21 cellular contexts compared by ENCODE assay signal in the genomic region with DNA sequence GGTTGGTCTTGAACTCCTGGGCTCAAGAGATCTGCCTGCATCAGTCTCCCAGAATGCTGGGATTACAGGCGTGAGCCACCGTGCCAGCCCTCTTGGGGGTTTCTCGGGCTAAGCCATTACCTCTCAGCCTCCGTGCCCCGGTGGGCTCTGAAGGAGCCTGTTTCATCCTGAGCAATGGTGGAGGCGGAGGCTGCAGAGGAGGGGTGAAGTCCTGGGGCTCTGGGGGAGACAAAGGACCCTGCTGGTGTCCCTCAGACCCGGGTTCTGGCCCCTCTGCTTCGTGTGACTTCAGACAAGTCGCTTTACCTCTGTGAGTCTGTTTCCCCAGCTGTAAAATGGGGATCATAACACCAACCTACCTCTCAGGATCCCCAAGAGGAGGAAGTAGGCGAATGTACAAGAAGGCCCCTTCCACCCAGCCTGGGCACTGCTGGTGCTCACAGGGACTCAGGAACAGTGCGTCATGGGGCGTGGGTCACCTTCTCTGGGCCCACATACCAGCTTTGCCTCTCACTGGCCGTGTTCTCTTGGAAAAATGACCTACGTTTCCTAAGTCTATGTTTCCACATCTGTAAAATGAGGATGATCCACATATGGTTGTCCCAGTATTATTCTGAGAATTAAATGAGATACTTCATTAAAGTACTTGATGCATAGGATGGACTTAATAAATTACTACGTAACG. TPM values are rescaled to one million over a fixed set of nuclear protein-coding genes. Genes with fewer than 3 reads are reported as not detected.
A peak's percentile ranks its signal among the peaks of the same experiment; 100 is the strongest.
DNase-seq lines count a peak whose midpoint lies in the region; ATAC-seq and TF ChIP-seq lines count a peak whose summit lies in the region.
"Had no signal": no experiment of that assay in that cellular context is flagged by ENCODE, and none has a peak within 500 bp of the region (broad histone marks: within the 10 kb centered on the region; RNA-seq: fewer than 3 reads in every experiment).

No MANE protein-coding gene starts in this region.

- ATAC-seq in left ventricle myocardium superior (no peak), lower lobe of right lung (no peak)
- ATAC-seq in CD4-positive, alpha-beta T cell (ENCODE audit: poor library complexity): no peak
- ATAC-seq: activated T-cell treated with anti-CD3 and anti-CD28 coated beads, Interleukin-2, amount 50 U/mL, for 4 hours; esophagus mucosa; HepG2; stimulated activated effector memory CD8-positive, alpha-beta T cell treated with anti-CD3 and anti-CD28 coated beads, Interleukin-12 subunit alpha, Interleukin-12 subunit beta, amount 100 ng/mL, for 72 hours had no signal

- H3K9ac ChIP-seq in skeletal muscle tissue (ENCODE audit: low read depth in 1 of 3, low read length in 3 of 3): no peak overlapping the region

- H3K9me3 ChIP-seq in left ventricle myocardium inferior (replicated peaks) (no peaks in the 10 kb centered on the region), lower lobe of right lung (no peaks in the 10 kb centered on the region), skeletal muscle tissue (ENCODE audit: control insufficient read depth in 3 of 3, low read length in 3 of 3) (no peaks in the 10 kb centered on the region)
- no peaks in the 10 kb centered on the region for H3K9me3 ChIP-seq in CD4-positive, alpha-beta T cell (ENCODE audit: control insufficient read depth, low read length)
- H3K9me3 ChIP-seq: left lung, ovary had no signal

- no peaks in the 10 kb centered on the region for H3K9me3 Mint-ChIP-seq in CD4-positive, alpha-beta T cell
- H3K9me3 Mint-ChIP-seq: activated naive CD4-positive, alpha-beta T cell treated with anti-CD3 and anti-CD28 coated beads for 36 hours; activated T-cell treated with anti-CD3 and anti-CD28 coated beads, Interleukin-2, amount 50 U/mL, for 4 hours; stimulated activated effector memory CD8-positive, alpha-beta T cell treated with anti-CD3 and anti-CD28 coated beads, Interleukin-12 subunit alpha, Interleukin-12 subunit beta, amount 100 ng/mL, for 72 hours had no signal

- no peak overlapping the region for H3K4me3 Mint-ChIP-seq in CD4-positive, alpha-beta T cell
- H3K4me3 Mint-ChIP-seq: activated naive CD4-positive, alpha-beta T cell treated with anti-CD3 and anti-CD28 coated beads for 36 hours; activated T-cell treated with anti-CD3 and anti-CD28 coated beads, Interleukin-2, amount 50 U/mL, for 4 hours; stimulated activated effector memory CD8-positive, alpha-beta T cell treated with anti-CD3 and anti-CD28 coated beads, Interleukin-12 subunit alpha, Interleukin-12 subunit beta, amount 100 ng/mL, for 72 hours had no signal

- H3K4me1 ChIP-seq in left ventricle myocardium inferior (peaks cover 13% of the 10 kb centered on the region), lower lobe of right lung (no peaks in the 10 kb centered on the region), skeletal muscle tissue (ENCODE audit: control insufficient read depth in 3 of 3, insufficient read depth in 3 of 3, low read length in 3 of 3) (peaks cover 3 to 9% (median 7%) of the 10 kb centered on the region in 3 donors)
- H3K4me1 ChIP-seq: left lung had no signal

- TF ChIP-seq CTCF in left ventricle myocardium inferior (IDR thresholded peaks at IDR 0.05; ENCODE audit: borderline replicate concordance) (no peak), lower lobe of right lung (IDR thresholded peaks at IDR 0.05) (no peak)
- TF ChIP-seq CTCF in CD4-positive, alpha-beta T cell (IDR thresholded peaks at IDR 0.05): no peak

- POLR2A ChIA-PET in CD4-positive, alpha-beta T cell (lab: Charles Lee): no interaction called here

- intact Hi-C loops in left ventricle myocardium inferior (cut with micrococcal nuclease) (no loop called here), left ventricle myocardium superior (cut with micrococcal nuclease) (no loop called here), lower lobe of right lung (cut with DNase I) (no loop called here)
- intact Hi-C loops in CD4-positive, alpha-beta T cell (cut with DNase I, micrococcal nuclease): no loop called here

- H3K27me3 ChIP-seq in left ventricle myocardium inferior (ENCODE audit: low read depth) (peaks cover 35% of the 10 kb centered on the region), lower lobe of right lung (ENCODE audit: low read depth) (no peaks in the 10 kb centered on the region), skeletal muscle tissue (ENCODE audit: control insufficient read depth in 3 of 3, insufficient read depth in 3 of 3, low read length in 3 of 3) (peaks cover 0 to 7% (median 0%) of the 10 kb centered on the region in 3 donors)
- H3K27me3 ChIP-seq in CD4-positive, alpha-beta T cell (ENCODE audit: control insufficient read depth, insufficient read depth, low read length): no peaks in the 10 kb centered on the region
- H3K27me3 ChIP-seq: left lung, ovary had no signal

- no peaks in the 10 kb centered on the region for H3K4me1 Mint-ChIP-seq in CD4-positive, alpha-beta T cell (ENCODE audit: low read depth)
- H3K4me1 Mint-ChIP-seq: stimulated activated effector memory CD8-positive, alpha-beta T cell treated with anti-CD3 and anti-CD28 coated beads, Interleukin-12 subunit alpha, Interleukin-12 subunit beta, amount 100 ng/mL, for 72 hours had no signal

- H3K27ac ChIP-seq in left ventricle myocardium inferior (replicated peaks): peak overlapping the region; percentile 79
- peak overlapping the region; percentile 56 for H3K27ac ChIP-seq in lower lobe of right lung
- peak overlapping the region; percentile 42 for H3K27ac ChIP-seq in skeletal muscle tissue (ENCODE audit: low read depth, low read length)
- no peak overlapping the region for H3K27ac ChIP-seq in CD4-positive, alpha-beta T cell (ENCODE audit: low read depth, low read length)

- DNase-seq in left ventricle myocardium inferior (no peak), left ventricle myocardium superior (no peak), lower lobe of right lung (no peak), NCI-H146 treated with DMSO at 0.1 percent for 48 hours (lab: John Stamatoyannopoulos, UW; ENCODE audit: unreplicated experiment) (no peak), hepatic stellate cell (ENCODE audit: low spot score) (no peak)
- DNase-seq in effector CD4-positive, alpha-beta T cell: no peak
- DNase-seq in CD4-positive, alpha-beta T cell: no peak
- DNase-seq: activated CD4-positive, CD25-positive, alpha-beta regulatory T cell treated with anti-CD3 and anti-CD28 coated beads, Interleukin-2, amount 50 U/mL, for 72 hours; activated CD8-positive, alpha-beta memory T cell treated with anti-CD3 and anti-CD28 coated beads for 24 hours; activated naive CD4-positive, alpha-beta T cell treated with anti-CD3 and anti-CD28 coated beads for 36 hours; activated T-cell treated with anti-CD3 and anti-CD28 coated beads, Interleukin-2, amount 50 U/mL, for 4 hours; anterior cingulate cortex; C1 segment of cervical spinal cord; left lung; NCI-H1417 treated with DMSO at 0.1 percent for 48 hours; NCI-H524 treated with DMSO at 0.1 percent for 48 hours had no signal

- H3K4me3 ChIP-seq in left ventricle myocardium inferior: no peak overlapping the region
- no peak overlapping the region for H3K4me3 ChIP-seq in lower lobe of right lung
- H3K4me3 ChIP-seq in skeletal muscle tissue (ENCODE audit: low read length in 3 of 3): no peak overlapping the region
- H3K4me3 ChIP-seq: left lung, ovary had no signal

- H3K36me3 Mint-ChIP-seq in CD4-positive, alpha-beta T cell (ENCODE audit: low read depth): no peaks in the 10 kb centered on the region
- H3K36me3 Mint-ChIP-seq: stimulated activated effector memory CD8-positive, alpha-beta T cell treated with anti-CD3 and anti-CD28 coated beads, Interleukin-12 subunit alpha, Interleukin-12 subunit beta, amount 100 ng/mL, for 72 hours had no signal

- H3K27me3 Mint-ChIP-seq in CD4-positive, alpha-beta T cell: no peaks in the 10 kb centered on the region

- H3K27ac Mint-ChIP-seq in CD4-positive, alpha-beta T cell: no peak overlapping the region
- H3K27ac Mint-ChIP-seq: activated naive CD4-positive, alpha-beta T cell treated with anti-CD3 and anti-CD28 coated beads for 36 hours; stimulated activated effector memory CD8-positive, alpha-beta T cell treated with anti-CD3 and anti-CD28 coated beads, Interleukin-12 subunit alpha, Interleukin-12 subunit beta, amount 100 ng/mL, for 72 hours had no signal

- H3K36me3 ChIP-seq in left ventricle myocardium inferior: no peaks in the 10 kb centered on the region
- no peaks in the 10 kb centered on the region for H3K36me3 ChIP-seq in lower lobe of right lung
- no peaks in the 10 kb centered on the region for H3K36me3 ChIP-seq in skeletal muscle tissue (ENCODE audit: control insufficient read depth in 3 of 3, insufficient read depth in 3 of 3, low read length in 3 of 3)
- H3K36me3 ChIP-seq: left lung, ovary had no signal

- CTCF ChIA-PET in CD4-positive, alpha-beta T cell (lab: Charles Lee): no interaction called here

RNA-seq across cellular contexts. Expression of a gene that starts 36.8 kb away (rescaled TPM):
- total RNA-seq in left ventricle myocardium inferior: not detected
- not detected for total RNA-seq in left ventricle myocardium superior
- total RNA-seq in lower lobe of right lung: 2.6 TPM
- 0.52 TPM for total RNA-seq in skeletal muscle tissue
- total RNA-seq in CD4-positive, alpha-beta T cell: under 1 TPM in 1 of 2 experiments, not detected in 1; 0.41 TPM

RNA-seq across cellular contexts. Expression of a gene that starts 36.8 kb away (rescaled TPM):
- total RNA-seq in left ventricle myocardium inferior: not detected
- not detected for total RNA-seq in left ventricle myocardium superior
- total RNA-seq in lower lobe of right lung: not detected
- under 0.01 TPM for total RNA-seq in skeletal muscle tissue
- not detected for total RNA-seq in CD4-positive, alpha-beta T cell
- total RNA-seq: esophagus mucosa, HepG2 had no signal

RNA-seq across cellular contexts. Expression of a gene that starts 52.4 kb away (rescaled TPM):
- total RNA-seq in left ventricle myocardium inferior: 82.8 TPM
- total RNA-seq in left ventricle myocardium superior: 93.3 TPM
- 307 TPM for total RNA-seq in lower lobe of right lung
- total RNA-seq in skeletal muscle tissue: 105 TPM
- total RNA-seq in CD4-positive, alpha-beta T cell: not detected
- total RNA-seq: activated naive CD4-positive, alpha-beta T cell treated with anti-CD3 and anti-CD28 coated beads for 36 hours had no signal

Comparison
In these comparisons a context has a peak if more than half of its experiments do, and no peak if none do; other contexts are left out.
1. RNA of a gene that starts 52.4 kb away (total RNA-seq): 307 TPM in lower lobe of right lung (single experiment), 105 TPM in skeletal muscle tissue (single experiment), 93.3 TPM in left ventricle myocardium superior (single experiment) and 82.8 TPM in left ventricle myocardium inferior (single experiment); not detected in CD4-positive, alpha-beta T cell; every median in the first group is over 10 times any median in the second.